ENCODE assay signal across 8 cellular contexts in the genomic region with DNA sequence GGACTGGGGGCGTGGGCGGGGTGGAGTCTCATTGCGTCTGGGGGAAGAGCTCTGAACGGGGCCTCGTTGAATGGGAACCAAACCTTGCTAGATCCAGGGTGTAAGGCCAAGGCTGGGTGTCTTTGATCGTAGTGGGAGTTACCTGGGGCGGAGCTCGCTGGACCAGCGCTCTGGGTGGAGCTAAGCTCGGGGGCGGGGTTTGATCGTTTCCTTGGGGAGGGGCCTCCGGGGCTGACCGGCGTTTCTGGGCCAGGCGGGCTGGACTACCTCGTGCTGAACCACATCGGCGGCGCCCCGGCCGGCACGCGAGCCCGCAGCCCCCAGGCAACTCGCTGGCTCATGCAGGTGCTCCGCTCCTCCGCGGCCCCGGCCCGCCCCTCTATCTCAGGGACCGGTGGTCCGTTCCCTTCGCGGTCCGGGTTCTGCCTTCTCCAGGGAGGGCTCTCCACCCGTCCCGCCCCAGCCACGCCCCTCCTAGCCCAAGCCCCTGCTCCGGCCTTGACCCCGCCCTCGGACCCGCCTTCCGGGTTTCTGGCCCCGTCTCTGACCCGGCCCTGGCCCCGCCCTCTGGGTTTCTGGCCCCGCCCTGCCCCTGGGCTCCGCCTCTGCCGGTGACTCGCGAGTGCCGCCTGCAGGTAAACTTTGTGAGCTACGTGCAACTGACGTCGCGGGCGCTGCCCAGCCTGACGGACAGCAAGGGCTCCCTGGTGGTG. TPM values are rescaled to one million over a fixed set of nuclear protein-coding genes. Genes with fewer than 3 reads are reported as not detected.
A peak's percentile ranks its signal among the peaks of the same experiment; 100 is the strongest.
DNase-seq lines count a peak whose midpoint lies in the region; ATAC-seq lines count a peak whose summit lies in the region.

No MANE protein-coding gene starts in this region.

- DNase-seq in DMS53 treated with DMSO at 0.1 percent for 48 hours (lab: John Stamatoyannopoulos, UW; ENCODE audit: unreplicated experiment): peak; percentile 69
- peak; percentile 84 for DNase-seq in LHCN-M2 (ENCODE audit: low read depth)
- peak; percentile 92 to 93 for DNase-seq in SHP77 (lab: John Stamatoyannopoulos, UW)
- peak; percentile 92 to 99 (median 94) for DNase-seq in activated naive CD4-positive, alpha-beta T cell (lab: John Stamatoyannopoulos, UW)
- peak; percentile 87 for DNase-seq in globus pallidus (ENCODE audit: low spot score)
- peak; percentile 52 for DNase-seq in non-pigmented ciliary epithelial cell (ENCODE audit: low read depth)
- peak; percentile 52 to 97 (median 87) for DNase-seq in substantia nigra (lab: John Stamatoyannopoulos, UW)

- peak overlapping the region; percentile 51 for H3K27ac ChIP-seq in substantia nigra (ENCODE audit: low read depth, low read length, poor library complexity, severe bottlenecking)

- peak; percentile 45 for ATAC-seq in GM21825 (IDR thresholded peaks at IDR 0.05; ENCODE audit: unreplicated experiment)

RNA-seq across cellular contexts. Expression of gene RPL36, which starts 3.3 kb away (rescaled TPM):
- total RNA-seq in LHCN-M2 (2014; rRNA removed): 795 and 866 TPM in 2 replicates
- polyA plus RNA-seq in LHCN-M2 (2012): 1,408 TPM

RNA-seq across cellular contexts. Expression of gene HSD11B1L, which starts 6.0 kb away (rescaled TPM):
- 22.4 and 24.7 TPM in 2 replicates for total RNA-seq in LHCN-M2 (2014; rRNA removed)
- polyA plus RNA-seq in LHCN-M2 (2012): 14.9 TPM

RNA-seq across cellular contexts. Expression of gene MICOS13, which starts 6.5 kb away (rescaled TPM):
- 48.8 and 52.1 TPM in 2 replicates for total RNA-seq in LHCN-M2 (2014; rRNA removed)
- 117 TPM for polyA plus RNA-seq in LHCN-M2 (2012)

RNA-seq across cellular contexts. Expression of gene LONP1, which starts 33.1 kb away (rescaled TPM):
- total RNA-seq in LHCN-M2 (2014; rRNA removed): 71.2 and 83.6 TPM in 2 replicates
- 59.1 TPM for polyA plus RNA-seq in LHCN-M2 (2012)

RNA-seq across cellular contexts. Expression of gene CATSPERD, which starts 33.6 kb away (rescaled TPM):
- total RNA-seq in LHCN-M2 (2014; rRNA removed): not detected in 2 replicates
- not detected for polyA plus RNA-seq in LHCN-M2 (2012)

Comparison
In these comparisons a context has a peak if more than half of its experiments do, and no peak if none do; other contexts are left out.
1. Peak in every context shown above with its lines: DNase-seq, ATAC-seq and H3K27ac ChIP-seq.